ENCODE assay signal across 1 cellular context in the genomic region with DNA sequence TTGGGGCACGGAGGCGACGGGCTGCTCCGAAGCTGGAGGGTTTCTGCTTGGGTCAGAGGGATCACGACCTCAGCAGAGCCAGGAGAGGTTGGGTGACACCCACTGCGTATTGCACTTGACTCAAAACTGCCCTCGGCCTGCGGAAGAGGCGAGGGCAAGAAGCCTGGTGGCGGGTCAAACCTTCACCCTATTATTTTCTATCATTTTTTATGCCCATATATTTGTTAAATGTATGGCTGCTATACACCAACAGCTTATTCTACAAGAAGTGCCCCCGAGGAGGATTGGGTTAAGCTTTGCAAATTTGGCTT.
TF ChIP-seq lines count a peak whose summit lies in the region.

No MANE protein-coding gene starts in this region.

TF ChIP-seq in GM23338, 12 proteins besides CTCF, POLR2A, EP300 and RAD21:
- TF ChIP-seq, protein P1, sequence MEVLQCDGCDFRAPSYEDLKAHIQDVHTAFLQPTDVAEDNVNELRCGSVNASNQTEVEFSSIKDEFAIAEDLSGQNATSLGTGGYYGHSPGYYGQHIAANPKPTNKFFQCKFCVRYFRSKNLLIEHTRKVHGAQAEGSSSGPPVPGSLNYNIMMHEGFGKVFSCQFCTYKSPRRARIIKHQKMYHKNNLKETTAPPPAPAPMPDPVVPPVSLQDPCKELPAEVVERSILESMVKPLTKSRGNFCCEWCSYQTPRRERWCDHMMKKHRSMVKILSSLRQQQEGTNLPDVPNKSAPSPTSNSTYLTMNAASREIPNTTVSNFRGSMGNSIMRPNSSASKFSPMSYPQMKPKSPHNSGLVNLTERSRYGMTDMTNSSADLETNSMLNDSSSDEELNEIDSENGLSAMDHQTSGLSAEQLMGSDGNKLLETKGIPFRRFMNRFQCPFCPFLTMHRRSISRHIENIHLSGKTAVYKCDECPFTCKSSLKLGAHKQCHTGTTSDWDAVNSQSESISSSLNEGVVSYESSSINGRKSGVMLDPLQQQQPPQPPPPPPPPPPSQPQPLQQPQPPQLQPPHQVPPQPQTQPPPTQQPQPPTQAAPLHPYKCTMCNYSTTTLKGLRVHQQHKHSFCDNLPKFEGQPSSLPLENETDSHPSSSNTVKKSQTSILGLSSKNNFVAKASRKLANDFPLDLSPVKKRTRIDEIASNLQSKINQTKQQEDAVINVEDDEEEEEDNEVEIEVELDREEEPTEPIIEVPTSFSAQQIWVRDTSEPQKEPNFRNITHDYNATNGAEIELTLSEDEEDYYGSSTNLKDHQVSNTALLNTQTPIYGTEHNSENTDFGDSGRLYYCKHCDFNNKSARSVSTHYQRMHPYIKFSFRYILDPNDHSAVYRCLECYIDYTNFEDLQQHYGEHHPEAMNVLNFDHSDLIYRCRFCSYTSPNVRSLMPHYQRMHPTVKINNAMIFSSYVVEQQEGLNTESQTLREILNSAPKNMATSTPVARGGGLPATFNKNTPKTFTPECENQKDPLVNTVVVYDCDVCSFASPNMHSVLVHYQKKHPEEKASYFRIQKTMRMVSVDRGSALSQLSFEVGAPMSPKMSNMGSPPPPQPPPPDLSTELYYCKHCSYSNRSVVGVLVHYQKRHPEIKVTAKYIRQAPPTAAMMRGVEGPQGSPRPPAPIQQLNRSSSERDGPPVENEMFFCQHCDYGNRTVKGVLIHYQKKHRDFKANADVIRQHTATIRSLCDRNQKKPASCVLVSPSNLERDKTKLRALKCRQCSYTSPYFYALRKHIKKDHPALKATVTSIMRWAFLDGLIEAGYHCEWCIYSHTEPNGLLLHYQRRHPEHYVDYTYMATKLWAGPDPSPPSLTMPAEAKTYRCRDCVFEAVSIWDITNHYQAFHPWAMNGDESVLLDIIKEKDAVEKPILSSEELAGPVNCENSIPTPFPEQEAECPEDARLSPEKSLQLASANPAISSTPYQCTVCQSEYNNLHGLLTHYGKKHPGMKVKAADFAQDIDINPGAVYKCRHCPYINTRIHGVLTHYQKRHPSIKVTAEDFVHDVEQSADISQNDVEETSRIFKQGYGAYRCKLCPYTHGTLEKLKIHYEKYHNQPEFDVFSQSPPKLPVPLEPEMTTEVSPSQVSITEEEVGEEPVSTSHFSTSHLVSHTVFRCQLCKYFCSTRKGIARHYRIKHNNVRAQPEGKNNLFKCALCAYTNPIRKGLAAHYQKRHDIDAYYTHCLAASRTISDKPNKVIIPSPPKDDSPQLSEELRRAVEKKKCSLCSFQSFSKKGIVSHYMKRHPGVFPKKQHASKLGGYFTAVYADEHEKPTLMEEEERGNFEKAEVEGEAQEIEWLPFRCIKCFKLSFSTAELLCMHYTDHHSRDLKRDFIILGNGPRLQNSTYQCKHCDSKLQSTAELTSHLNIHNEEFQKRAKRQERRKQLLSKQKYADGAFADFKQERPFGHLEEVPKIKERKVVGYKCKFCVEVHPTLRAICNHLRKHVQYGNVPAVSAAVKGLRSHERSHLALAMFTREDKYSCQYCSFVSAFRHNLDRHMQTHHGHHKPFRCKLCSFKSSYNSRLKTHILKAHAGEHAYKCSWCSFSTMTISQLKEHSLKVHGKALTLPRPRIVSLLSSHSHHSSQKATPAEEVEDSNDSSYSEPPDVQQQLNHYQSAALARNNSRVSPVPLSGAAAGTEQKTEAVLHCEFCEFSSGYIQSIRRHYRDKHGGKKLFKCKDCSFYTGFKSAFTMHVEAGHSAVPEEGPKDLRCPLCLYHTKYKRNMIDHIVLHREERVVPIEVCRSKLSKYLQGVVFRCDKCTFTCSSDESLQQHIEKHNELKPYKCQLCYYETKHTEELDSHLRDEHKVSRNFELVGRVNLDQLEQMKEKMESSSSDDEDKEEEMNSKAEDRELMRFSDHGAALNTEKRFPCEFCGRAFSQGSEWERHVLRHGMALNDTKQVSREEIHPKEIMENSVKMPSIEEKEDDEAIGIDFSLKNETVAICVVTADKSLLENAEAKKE (CRISPR knock-in tag; IDR thresholded peaks at IDR 0.05), result no peak
- TF ChIP-seq, protein P2, sequence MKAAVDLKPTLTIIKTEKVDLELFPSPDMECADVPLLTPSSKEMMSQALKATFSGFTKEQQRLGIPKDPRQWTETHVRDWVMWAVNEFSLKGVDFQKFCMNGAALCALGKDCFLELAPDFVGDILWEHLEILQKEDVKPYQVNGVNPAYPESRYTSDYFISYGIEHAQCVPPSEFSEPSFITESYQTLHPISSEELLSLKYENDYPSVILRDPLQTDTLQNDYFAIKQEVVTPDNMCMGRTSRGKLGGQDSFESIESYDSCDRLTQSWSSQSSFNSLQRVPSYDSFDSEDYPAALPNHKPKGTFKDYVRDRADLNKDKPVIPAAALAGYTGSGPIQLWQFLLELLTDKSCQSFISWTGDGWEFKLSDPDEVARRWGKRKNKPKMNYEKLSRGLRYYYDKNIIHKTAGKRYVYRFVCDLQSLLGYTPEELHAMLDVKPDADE (IDR thresholded peaks at IDR 0.05), result 0 out of 2 replicates have a peak, but pooled peaks have one; percentile 2
